ENCODE assay signal across 2 cellular contexts in the genomic region with DNA sequence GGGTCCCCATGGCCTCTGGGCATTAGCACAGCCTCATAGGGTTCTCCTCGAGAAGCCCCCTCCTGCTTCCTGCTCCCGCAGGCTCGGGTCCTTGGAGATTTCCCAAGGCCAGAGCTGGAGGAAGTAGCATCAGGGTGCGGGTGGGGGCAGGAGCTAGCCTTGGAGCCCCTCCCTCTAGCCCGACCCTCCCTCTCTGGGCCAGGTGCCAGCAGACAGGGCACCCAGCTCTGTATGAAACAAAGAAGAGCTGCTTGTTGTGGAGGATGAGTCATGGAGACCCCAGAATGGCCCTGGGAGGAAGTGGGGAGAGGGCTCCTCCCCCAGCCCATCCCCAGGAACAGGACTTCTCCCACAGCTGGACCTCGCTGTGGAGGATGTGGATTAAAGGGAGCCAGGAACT.
TF ChIP-seq lines count a peak whose summit lies in the region.

No MANE protein-coding gene starts in this region.

TF ChIP-seq in SK-N-SH treated with all-trans-retinoic acid at 6 μM for 48 hours, 23 proteins besides CTCF, POLR2A, EP300 and RAD21 (continued from another document):
- no peak for TF ChIP-seq POU6F1 (CRISPR knock-in tag; IDR thresholded peaks at IDR 0.05; ENCODE audit: borderline replicate concordance, low read depth)
TF ChIP-seq in SK-N-SH treated with all-trans-retinoic acid at 6 μM for 48 hours: peak in this region for 0.

TF ChIP-seq in WTC11, 78 proteins besides CTCF, POLR2A, EP300 and RAD21 (continued from another document):
- TF ChIP-seq ZNF219 (CRISPR knock-in tag; IDR thresholded peaks at IDR 0.05; ENCODE audit: borderline replicate concordance) (no peak), AR (CRISPR knock-in tag; IDR thresholded peaks at IDR 0.05) (no peak), FOXP1 (CRISPR knock-in tag; IDR thresholded peaks at IDR 0.05; ENCODE audit: borderline replicate concordance) (no peak), ZNF423 (CRISPR knock-in tag; IDR thresholded peaks at IDR 0.05) (no peak)
